23 cellular contexts compared by ENCODE assay signal in the genomic region with DNA sequence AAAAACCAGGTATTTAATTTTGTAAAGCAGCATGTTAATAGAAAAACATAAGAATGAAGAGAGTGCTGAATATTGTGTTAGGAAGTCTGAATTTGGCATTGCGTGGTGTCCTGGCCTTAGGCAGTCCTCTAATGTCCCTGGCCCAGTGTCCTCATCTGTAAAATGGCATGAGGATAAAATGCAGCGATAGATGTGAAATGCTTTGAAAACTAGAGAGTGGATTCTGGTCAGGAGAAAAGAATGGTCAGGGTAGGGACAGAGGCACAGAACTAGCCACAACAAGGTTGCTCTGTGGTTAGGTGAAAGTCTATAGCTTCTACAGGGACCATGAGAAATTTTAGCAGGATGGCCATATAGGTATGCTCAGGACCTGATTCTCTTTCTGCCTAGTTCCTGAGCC. TPM values are rescaled to one million over a fixed set of nuclear protein-coding genes. Genes with fewer than 3 reads are reported as not detected.
DNase-seq lines count a peak whose midpoint lies in the region; ATAC-seq and TF ChIP-seq lines count a peak whose summit lies in the region.
"Had no signal": no experiment of that assay in that cellular context is flagged by ENCODE, and none has a peak within 500 bp of the region (broad histone marks: within the 10 kb centered on the region; RNA-seq: fewer than 3 reads in every experiment).

No MANE protein-coding gene starts in this region.

- H3K9me3 ChIP-seq in H9 (ENCODE audit: control insufficient read depth, low read depth, low read length): no peaks in the 10 kb centered on the region
- no peaks in the 10 kb centered on the region for H3K9me3 ChIP-seq in SJSA1 (replicated peaks)
- no peaks in the 10 kb centered on the region for H3K9me3 ChIP-seq in thyroid gland
- H3K9me3 ChIP-seq: SK-N-SH, suprapubic skin had no signal

- H2BK5ac ChIP-seq in H9 (ENCODE audit: insufficient read length, low read length): no peak overlapping the region

- H3K23ac ChIP-seq in H9 (ENCODE audit: insufficient read length, low read depth, low read length): no peak overlapping the region

- H3K9ac ChIP-seq in H9 (ENCODE audit: extremely low read depth, insufficient read length, low read length): no peak overlapping the region
- H3K9ac ChIP-seq: SK-N-SH had no signal

- TF ChIP-seq CTCF in H9 (conservative IDR thresholded peaks at IDR 0.05): no peak
- no peak for TF ChIP-seq CTCF in thyroid gland (IDR thresholded peaks at IDR 0.05)

- H3K56ac ChIP-seq in H9 (ENCODE audit: insufficient read length, low read depth, low read length): no peak overlapping the region

- no peak overlapping the region for H4K8ac ChIP-seq in H9 (replicated peaks; ENCODE audit: insufficient read length, low read depth, low read length)

- no peaks in the 10 kb centered on the region; the same call in 1 of the 2 replicates for H3K79me2 ChIP-seq in H9 (ENCODE audit: insufficient read depth, low read length)

- no peak overlapping the region for H4K5ac ChIP-seq in H9 (ENCODE audit: insufficient read length, low read depth, low read length)

- no peak overlapping the region for H3K27ac Mint-ChIP-seq in H9
- H3K27ac Mint-ChIP-seq: stimulated activated naive B cell treated with anti-CD40 and anti-IgM and Interleukin-4, amounts not matched to agents 10 μg/mL and 1 μg/mL and 100 μg/mL, for 72 hours; T-helper 1 cell treated with Interleukin-12 subunit alpha and Interleukin-12 subunit beta and Interleukin-4 antibody, amounts not matched to agents 30 μg/mL and 1 μg/mL, for 36 hours had no signal

- no peak overlapping the region for H3K4me2 ChIP-seq in H9 (ENCODE audit: insufficient read depth, insufficient read length, low read length)
- H3K4me2 ChIP-seq: SK-N-SH had no signal

- peaks cover 2% of the 10 kb centered on the region in 2 experiments; a peak in 3 of 5 replicates for H3K9me3 Mint-ChIP-seq in H9

- H3K4me3 Mint-ChIP-seq in H9: no peak overlapping the region
- H3K4me3 Mint-ChIP-seq: brain; CD4-positive, CD25-positive, alpha-beta regulatory T cell; nephron progenitor cell; stimulated activated naive B cell treated with anti-CD40 and anti-IgM and Interleukin-4, amounts not matched to agents 10 μg/mL and 1 μg/mL and 100 μg/mL, for 72 hours; T-helper 1 cell treated with Interleukin-12 subunit alpha and Interleukin-12 subunit beta and Interleukin-4 antibody, amounts not matched to agents 30 μg/mL and 1 μg/mL, for 36 hours had no signal

- no peak for ATAC-seq in stimulated activated naive CD8-positive, alpha-beta T cell treated with anti-CD3 and anti-CD28 coated beads, Interleukin-15, Interleukin-2, amounts not matched to agents 100 U/mL and 50 U/mL, for 24 hours
- ATAC-seq: activated CD4-positive, CD25-positive, alpha-beta regulatory T cell treated with anti-CD3 and anti-CD28 coated beads, Interleukin-2, amount 50 U/mL, for 24 hours; stimulated activated naive B cell treated with anti-CD40 and anti-IgM and Interleukin-4, amounts not matched to agents 10 μg/mL and 1 μg/mL and 100 μg/mL, for 72 hours had no signal

- H2BK120ac ChIP-seq in H9 (ENCODE audit: low read depth, low read length, poor library complexity, severe bottlenecking): peak overlapping the region; percentile 67

- peaks cover 8 to 23% (median 8%) of the 10 kb centered on the region in 3 experiments for H3K36me3 Mint-ChIP-seq in H9 (ENCODE audit: insufficient read depth in 1 of 3, low read depth in 3 of 3)

- no peaks in the 10 kb centered on the region for H3K27me3 ChIP-seq in H9 (ENCODE audit: insufficient read depth, low read length)
- no peaks in the 10 kb centered on the region for H3K27me3 ChIP-seq in SJSA1 (replicated peaks)
- H3K27me3 ChIP-seq in thyroid gland: no peaks in the 10 kb centered on the region
- H3K27me3 ChIP-seq: suprapubic skin had no signal

- no peaks in the 10 kb centered on the region for H4K20me1 ChIP-seq in H9 (ENCODE audit: control insufficient read depth, insufficient read depth, insufficient read length)

- no peaks in the 10 kb centered on the region for H3K27me3 Mint-ChIP-seq in H9 (ENCODE audit: low read depth)
- H3K27me3 Mint-ChIP-seq: brain; CD4-positive, CD25-positive, alpha-beta regulatory T cell; stimulated activated naive B cell treated with anti-CD40 and anti-IgM and Interleukin-4, amounts not matched to agents 10 μg/mL and 1 μg/mL and 100 μg/mL, for 72 hours had no signal

- no peak overlapping the region for H4K91ac ChIP-seq in H9 (ENCODE audit: insufficient read length, low read depth, low read length)

- no CpG with 5 or more reads among the region's 2 CpGs for WGBS in H9 (ENCODE audit: extremely low coverage, insufficient read length, low lambda C conversion rate)
- 95 to 100% methylated on average over 2 of the region's 2 CpGs for WGBS in thyroid gland, 2 donors

- H3K4me1 ChIP-seq in H9 (ENCODE audit: insufficient read depth, low read length): no peaks in the 10 kb centered on the region
- peaks cover 46% of the 10 kb centered on the region for H3K4me1 ChIP-seq in SJSA1 (replicated peaks)
- peaks cover 16 to 33% of the 10 kb centered on the region in 2 donors for H3K4me1 ChIP-seq in thyroid gland

- no peak overlapping the region for H3T11ph ChIP-seq in H9 (ENCODE audit: low read length)

- no peak overlapping the region for H3K4ac ChIP-seq in H9 (ENCODE audit: low read depth, low read length)

- no peak overlapping the region for H2BK15ac ChIP-seq in H9 (ENCODE audit: low read depth, low read length)

- no peak overlapping the region for H2BK20ac ChIP-seq in H9 (ENCODE audit: low read depth, low read length, poor library complexity, severe bottlenecking)

- H2AFZ ChIP-seq in H9 (ENCODE audit: low read length): no peak overlapping the region

- intact Hi-C loops in thyroid gland (cut with DNase I): no loop called here

- H3K27ac ChIP-seq in H9 (ENCODE audit: insufficient read length, low read depth, low read length): no peak overlapping the region
- peak overlapping the region; percentile 73 for H3K27ac ChIP-seq in SJSA1
- H3K27ac ChIP-seq in thyroid gland: peak overlapping the region; percentile 14 to 75 (median 18)

- H3K18ac ChIP-seq in H9 (ENCODE audit: insufficient read length, low read depth, low read length): no peak overlapping the region

- no peak for TF ChIP-seq POLR2A in thyroid gland (IDR thresholded peaks at IDR 0.05)

- DNase-seq in H9 (no peak), SJSA1 (ENCODE audit: low read depth in 1 of 2, low spot score in 2 of 2) (no peak), kidney tubule cell (ENCODE audit: low spot score) (peak; percentile 3), thyroid gland (no peak), NCI-H446 (lab: John Stamatoyannopoulos, UW) (no peak), inferior parietal cortex (ENCODE audit: extremely low spot score) (no peak)
- no peak for DNase-seq in stimulated activated naive CD8-positive, alpha-beta T cell treated with anti-CD3 and anti-CD28 coated beads, Interleukin-15, Interleukin-2, amounts not matched to agents 100 U/mL and 50 U/mL, for 24 hours
- DNase-seq: activated CD4-positive, alpha-beta T cell treated with anti-CD3 and anti-CD28 coated beads, Interleukin-2, amount 50 U/mL, for 4 hours; activated CD8-positive, alpha-beta memory T cell treated with anti-CD3 and anti-CD28 coated beads, Interleukin-2, amount 50 U/mL, for 4 hours; activated naive CD4-positive, alpha-beta T cell treated with anti-CD3 and anti-CD28 coated beads, Interleukin-2, amount 50 U/mL, for 16 hours; CD4-positive, CD25-positive, alpha-beta regulatory T cell; GDM1; HCEC 1CT; hypothalamus; SK-N-SH; stimulated activated naive B cell treated with anti-CD40 and anti-IgM and Interleukin-4, amounts not matched to agents 10 μg/mL and 1 μg/mL and 100 μg/mL, for 72 hours had no signal

- H3K14ac ChIP-seq in H9 (ENCODE audit: insufficient read depth, low read length): no peak overlapping the region

- H3K23me2 ChIP-seq in H9 (ENCODE audit: insufficient read length, low read depth, low read length, poor library complexity, severe bottlenecking): no peaks in the 10 kb centered on the region

- no peak overlapping the region for H3K4me3 ChIP-seq in SJSA1
- no peak overlapping the region for H3K4me3 ChIP-seq in thyroid gland (replicated peaks in 1 of 3)
- H3K4me3 ChIP-seq: suprapubic skin had no signal

- no peaks in the 10 kb centered on the region for H3K4me1 Mint-ChIP-seq in H9

- H3K36me3 ChIP-seq in SJSA1 (peaks cover 38% of the 10 kb centered on the region), thyroid gland (no peaks in the 10 kb centered on the region)

- no peak overlapping the region for H2AK5ac ChIP-seq in H9 (ENCODE audit: insufficient read length, low read length)

- H2BK12ac ChIP-seq in H9 (ENCODE audit: insufficient read length, low read depth, low read length): no peak overlapping the region

- H3K79me1 ChIP-seq in H9 (ENCODE audit: insufficient read depth, low read depth, low read length, poor library complexity, severe bottlenecking): peaks cover 2% of the 10 kb centered on the region

RNA-seq across cellular contexts. Expression of gene RNF185, which starts 18.9 kb away (rescaled TPM):
- total RNA-seq in H9 (2021): 21.3 and 24.3 TPM in 2 replicates
- total RNA-seq in SJSA1 (2014; rRNA removed; shearing (Covaris generic)): 25.4 and 34.8 TPM in 2 replicates
- 10 to 100 TPM; 56.0 to 63.1 (median 58.1) TPM for total RNA-seq in thyroid gland

RNA-seq across cellular contexts. Expression of gene LIMK2, which starts 33.2 kb away (rescaled TPM):
- 50.5 and 51.3 TPM in 2 replicates for total RNA-seq in H9 (2021)
- 18.6 and 21.8 TPM in 2 replicates for total RNA-seq in SJSA1 (2014; rRNA removed; shearing (Covaris generic))
- total RNA-seq in thyroid gland: 100 to 1,000 TPM in 2 of 4 donors, 10 to 100 TPM in 2; 85.0 to 123 (median 99.4) TPM

RNA-seq across cellular contexts. Expression of gene PLA2G3, which starts 38.6 kb away (rescaled TPM):
- total RNA-seq in H9 (2021) (8.2 and 8.3 TPM in 2 replicates), thyroid gland (1 to 10 TPM in 1 of 4 donors, under 1 TPM in 2, not detected in 1; 0.22 to 1.9 (median 0.83) TPM)
- not detected in 2 replicates for total RNA-seq in SJSA1 (2014; rRNA removed; shearing (Covaris generic))
- total RNA-seq: CD4-positive, CD25-positive, alpha-beta regulatory T cell; mammary epithelial cell; skeletal muscle tissue had no signal

RNA-seq across cellular contexts. Expression of gene INPP5J, which starts 56.1 kb away (rescaled TPM):
- total RNA-seq in H9 (2021) (4.7 and 4.9 TPM in 2 replicates), thyroid gland (100 to 1,000 TPM; 180 to 665 (median 442) TPM)
- total RNA-seq in SJSA1 (2014; rRNA removed; shearing (Covaris generic)): 0.13 and 0.21 TPM in 2 replicates
- total RNA-seq: CD4-positive, CD25-positive, alpha-beta regulatory T cell; skeletal muscle tissue had no signal
